ENCODE assay signal across 16 cellular contexts in the genomic region with DNA sequence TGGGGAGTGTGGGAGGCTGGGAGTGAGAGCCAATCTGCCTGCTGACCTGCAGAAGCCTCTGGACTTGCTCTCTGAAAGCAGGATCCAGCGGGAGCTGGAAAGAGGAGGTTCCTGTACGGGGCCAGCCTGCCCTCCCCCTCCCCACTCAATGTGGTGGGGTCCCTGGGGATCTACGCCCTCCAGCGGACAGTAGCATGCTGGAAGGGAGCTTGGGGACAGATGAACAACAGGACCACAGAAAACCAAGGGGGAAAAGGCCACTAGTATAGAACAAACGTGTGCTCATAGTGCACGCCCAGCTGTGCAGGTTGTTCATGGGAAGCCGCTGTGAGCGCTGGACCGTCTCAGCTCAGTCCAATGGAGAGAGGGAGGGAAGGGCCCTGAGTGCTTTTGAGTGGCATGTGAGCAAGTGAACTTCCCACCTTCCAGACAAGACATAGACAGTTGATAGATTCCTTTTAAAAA. TPM values are rescaled to one million over a fixed set of nuclear protein-coding genes. Genes with fewer than 3 reads are reported as not detected.
A peak's percentile ranks its signal among the peaks of the same experiment; 100 is the strongest.
DNase-seq lines count a peak whose midpoint lies in the region; ATAC-seq and TF ChIP-seq lines count a peak whose summit lies in the region.
"Had no signal": no experiment of that assay in that cellular context is flagged by ENCODE, and none has a peak within 500 bp of the region (broad histone marks: within the 10 kb centered on the region; RNA-seq: fewer than 3 reads in every experiment).

No MANE protein-coding gene starts in this region.

- TF ChIP-seq POLR2A in transverse colon (IDR thresholded peaks at IDR 0.05) = no peak

- intact Hi-C loops in Right ventricle myocardium inferior (cut with DNase I) = no loop called here
- intact Hi-C loops in heart right ventricle (cut with DNase I) = no loop called here
- intact Hi-C loops in transverse colon (cut with DNase I; ENCODE audit: low total_unique reads) = no loop called here

- H3K36me3 ChIP-seq in heart right ventricle = no peaks in the 10 kb centered on the region
- H3K36me3 ChIP-seq in transverse colon = no peaks in the 10 kb centered on the region
- H3K36me3 ChIP-seq: SJCRH30, suprapubic skin had no signal

- DNase-seq in Right ventricle myocardium inferior (ENCODE audit: missing footprints) = peak; percentile 37
- DNase-seq in heart right ventricle = no peak
- peak; percentile 74 for DNase-seq in SK-N-DZ (ENCODE audit: low spot score)
- DNase-seq in immature natural killer cell = no peak
- no peak for DNase-seq in hippocampal formation (lab: John Stamatoyannopoulos, UW)
- DNase-seq in activated CD4-positive, CD25-positive, alpha-beta regulatory T cell (lab: John Stamatoyannopoulos, UW) = no peak
- no peak for DNase-seq in transverse colon
- DNase-seq: activated CD8-positive, alpha-beta memory T cell treated with anti-CD3 and anti-CD28 coated beads for 24 hours; activated effector memory CD4-positive, alpha-beta T cell treated with anti-CD3 and anti-CD28 coated beads, Interleukin-2, amount 50 U/mL, for 16 hours; NCI-H1048; SJCRH30 had no signal

- H3K27ac ChIP-seq in heart right ventricle (no peak overlapping the region), transverse colon (no peak overlapping the region)
- H3K27ac ChIP-seq: SJCRH30, suprapubic skin had no signal

- H3K9me3 ChIP-seq in heart right ventricle (peaks cover 0 to 10% (median 0%) of the 10 kb centered on the region in 11 donors), transverse colon (no peaks in the 10 kb centered on the region)
- H3K9me3 ChIP-seq: SJCRH30, suprapubic skin had no signal

- H3K4me3 ChIP-seq in heart right ventricle (no peak overlapping the region), transverse colon (no peak overlapping the region)
- H3K4me3 ChIP-seq: SJCRH30, suprapubic skin had no signal

- no peak for TF ChIP-seq EP300 in transverse colon (IDR thresholded peaks at IDR 0.05; ENCODE audit: low read depth)

- peaks cover 45 to 100% (median 100%) of the 10 kb centered on the region in 7 donors for H3K27me3 ChIP-seq in heart right ventricle
- peaks cover 87% of the 10 kb centered on the region for H3K27me3 ChIP-seq in transverse colon

- peaks cover 9 to 28% (median 12%) of the 10 kb centered on the region in 3 donors for H3K27me3 Mint-ChIP-seq in immature natural killer cell (ENCODE audit: low read depth in 3 of 3)

- in situ Hi-C loops in transverse colon (cut with MboI; ENCODE audit: low pct_ligation_motif_present in 1 of 4, low pct_unique_long_range_greater_than_20kb in 1 of 4, low sequenced_read_pairs in 3 of 4) = no loop called here

- H3K36me3 Mint-ChIP-seq in immature natural killer cell = no peaks in the 10 kb centered on the region

- H3K9me3 Mint-ChIP-seq in immature natural killer cell = no peaks in the 10 kb centered on the region

- H3K27ac Mint-ChIP-seq in immature natural killer cell = no peak overlapping the region

- H3K4me3 Mint-ChIP-seq in immature natural killer cell = peak overlapping the region; percentile 46 to 73 (median 66)

- H3K4me1 ChIP-seq in heart right ventricle = peaks cover 0 to 24% (median 16%) of the 10 kb centered on the region in 9 donors
- H3K4me1 ChIP-seq in transverse colon = peaks cover 0 to 16% (median 11%) of the 10 kb centered on the region in 4 donors
- H3K4me1 ChIP-seq: SJCRH30 had no signal

- H3K4me1 Mint-ChIP-seq in immature natural killer cell = peaks cover 13 to 17% of the 10 kb centered on the region in 2 donors

- TF ChIP-seq CTCF in heart right ventricle (IDR thresholded peaks at IDR 0.05) (no peak), transverse colon (IDR thresholded peaks at IDR 0.05) (no peak)

- 3% methylated on average over 9 of the region's 9 CpGs for WGBS in heart right ventricle, 2 donors
- WGBS in transverse colon (ENCODE audit: low coverage in 1 of 2), 2 donors = 6 to 20% methylated on average over 1 to 9 of the region's 9 CpGs

- ATAC-seq in Right ventricle myocardium inferior (no peak), heart right ventricle (no peak), HG02852 (IDR thresholded peaks at IDR 0.05; ENCODE audit: unreplicated experiment) (no peak)

RNA-seq across cellular contexts. Expression of gene HMX1, which starts 15.8 kb away (rescaled TPM):
- total RNA-seq in Right ventricle myocardium inferior (not detected), heart right ventricle (under 1 TPM in 1 of 10 donors, not detected in 9; 0.15 TPM), transverse colon (not detected)
- polyA plus RNA-seq in heart right ventricle (not detected), immature natural killer cell (not detected)
- 45.4 and 69.0 TPM in 2 replicates for polyA plus RNA-seq in SK-N-DZ (2014; cell fraction: cytosol; rRNA removed)
- 50.6 and 62.3 TPM in 2 replicates for polyA plus RNA-seq in SK-N-DZ (2014; cell fraction: nucleus; rRNA removed)
- total RNA-seq: fibroblast of lung, myocyte, renal cortical epithelial cell, SJCRH30, suprapubic skin had no signal
- polyA plus RNA-seq: fibroblast of lung had no signal

Comparison
In these comparisons a context has a peak if more than half of its experiments do, and no peak if none do; other contexts are left out.
1. DNase-seq: peak in Right ventricle myocardium inferior (single experiment) and SK-N-DZ (single experiment); none in heart right ventricle (0 of 2), immature natural killer cell (0 of 3), hippocampal formation (0 of 2), activated CD4-positive, CD25-positive, alpha-beta regulatory T cell (0 of 4) and transverse colon (single experiment).